In genomic region chr6:138455746-138456392, GRCh38 we compare ENCODE assay signal across 8 cellular contexts. TPM values are rescaled to one million over a fixed set of nuclear protein-coding genes. Genes with fewer than 3 reads are reported as not detected.
DNase-seq lines count a peak whose midpoint lies in the region; ATAC-seq lines count a peak whose summit lies in the region.

No MANE protein-coding gene starts in this region.

- no peak overlapping the region for H2BK15ac ChIP-seq in mesenchymal stem cell (ENCODE audit: low read depth, poor library complexity, severe bottlenecking)

- CTCF ChIA-PET in activated CD4-positive, alpha-beta memory T cell treated with anti-CD3 and anti-CD28 coated beads, Interleukin-2, amount 10 ng/mL, durations not matched to agents 7 days and 5 days (lab: Charles Lee): interaction anchor here (0.7 to 4.2 kb wide), 12 partner anchors 9 to 1664 kb away, joined by 3 to 18 read pairs (median 4); partner anchors contain the start of genes HEBP2 and MAP3K5

- no peaks in the 10 kb centered on the region for H3K27me3 Mint-ChIP-seq in activated CD4-positive, alpha-beta memory T cell treated with anti-CD3 and anti-CD28 coated beads, Interleukin-2, amount 10 ng/mL, durations not matched to agents 7 days and 5 days

- peak overlapping the region; percentile 35 for H3K27ac ChIP-seq in mesenchymal stem cell (ENCODE audit: low read length, poor library complexity, severe bottlenecking)

- H3K4ac ChIP-seq in mesenchymal stem cell (ENCODE audit: low read depth in 1 of 2, low read length in 2 of 2): no peak overlapping the region

- ATAC-seq in GM19463 (IDR thresholded peaks at IDR 0.05; ENCODE audit: unreplicated experiment): peak; percentile 94
- ATAC-seq in HG03457 (IDR thresholded peaks at IDR 0.05; ENCODE audit: unreplicated experiment): peak; percentile 98

- H3K36me3 Mint-ChIP-seq in activated CD4-positive, alpha-beta memory T cell treated with anti-CD3 and anti-CD28 coated beads, Interleukin-2, amount 10 ng/mL, durations not matched to agents 7 days and 5 days (ENCODE audit: low read depth): no peaks in the 10 kb centered on the region

- no peaks in the 10 kb centered on the region for H3K9me3 ChIP-seq in mesenchymal stem cell (ENCODE audit: control insufficient read depth, low read length)

- peaks cover 2% of the 10 kb centered on the region for H3K9me3 Mint-ChIP-seq in activated CD4-positive, alpha-beta memory T cell treated with anti-CD3 and anti-CD28 coated beads, Interleukin-2, amount 10 ng/mL, durations not matched to agents 7 days and 5 days

- peaks cover 1% of the 10 kb centered on the region for H3K4me1 ChIP-seq in mesenchymal stem cell (ENCODE audit: control insufficient read depth, insufficient read depth, low read depth, low read length)

- H3K4me3 Mint-ChIP-seq in activated CD4-positive, alpha-beta memory T cell treated with anti-CD3 and anti-CD28 coated beads, Interleukin-2, amount 10 ng/mL, durations not matched to agents 7 days and 5 days: peak overlapping the region; percentile 58

- no peak overlapping the region for H3K23ac ChIP-seq in mesenchymal stem cell (ENCODE audit: low read length in 2 of 2)

- H4K8ac ChIP-seq in mesenchymal stem cell (ENCODE audit: low read length): no peak overlapping the region

- H3K27me3 ChIP-seq in mesenchymal stem cell (ENCODE audit: control insufficient read depth in 1 of 2, insufficient read depth in 1 of 2, low read length in 2 of 2): no peaks in the 10 kb centered on the region

- H3K4me2 ChIP-seq in mesenchymal stem cell (ENCODE audit: low read length, poor library complexity, severe bottlenecking): no peak overlapping the region

- DNase-seq in DMS79 treated with DMSO at 0.1 percent for 48 hours (lab: John Stamatoyannopoulos, UW) (peak; percentile 77), mesenchymal stem cell (no peak), cerebellar cortex (ENCODE audit: low spot score) (no peak), ACHN (no peak), NCI-H2029 treated with DMSO at 0.1 percent for 48 hours (lab: John Stamatoyannopoulos, UW) (no peak)
- peak; percentile 46 for DNase-seq in activated CD4-positive, alpha-beta memory T cell treated with anti-CD3 and anti-CD28 coated beads, Interleukin-2, amount 10 ng/mL, durations not matched to agents 7 days and 5 days

- no peak overlapping the region for H4K91ac ChIP-seq in mesenchymal stem cell (ENCODE audit: low read length)

- H2BK120ac ChIP-seq in mesenchymal stem cell (ENCODE audit: low read depth, low read length): no peak overlapping the region

- H2AFZ ChIP-seq in mesenchymal stem cell (ENCODE audit: low read depth, low read length): no peak overlapping the region

- peaks cover 14% of the 10 kb centered on the region for H3K79me1 ChIP-seq in mesenchymal stem cell (replicated peaks; ENCODE audit: low read length, poor library complexity, severe bottlenecking)

- in situ Hi-C loops in ACHN (cut with HindIII; ENCODE audit: low pct_ligation_motif_present, low pct_unique_long_range_greater_than_20kb, low sequenced_read_pairs): no loop called here

- no peak overlapping the region for H3K9ac ChIP-seq in mesenchymal stem cell (ENCODE audit: low read length)

- H2AK5ac ChIP-seq in mesenchymal stem cell (ENCODE audit: low read length, severe bottlenecking): no peak overlapping the region

- H3K36me3 ChIP-seq in mesenchymal stem cell (ENCODE audit: control insufficient read depth in 1 of 2, insufficient read depth in 2 of 2, low read depth in 1 of 2, low read length in 2 of 2): peaks cover 0 to under 1% of the 10 kb centered on the region in 2 experiments

- H2BK5ac ChIP-seq in mesenchymal stem cell (ENCODE audit: low read depth, low read length, poor library complexity, severe bottlenecking): no peak overlapping the region

- no peak overlapping the region for H3K14ac ChIP-seq in mesenchymal stem cell (ENCODE audit: low read length in 2 of 2)

- H2BK12ac ChIP-seq in mesenchymal stem cell (ENCODE audit: low read length in 2 of 2): no peak overlapping the region

- no peak overlapping the region for H3K18ac ChIP-seq in mesenchymal stem cell (ENCODE audit: low read depth in 1 of 2, low read length in 2 of 2)

- H3K4me3 ChIP-seq in mesenchymal stem cell (ENCODE audit: insufficient read depth in 1 of 2, low read depth in 1 of 2, low read length in 2 of 2): no peak overlapping the region

- POLR2A ChIA-PET in activated CD4-positive, alpha-beta memory T cell treated with anti-CD3 and anti-CD28 coated beads, Interleukin-2, amount 10 ng/mL, durations not matched to agents 7 days and 5 days (lab: Charles Lee): interaction anchor here (0.7 to 1.8 kb wide), 13 partner anchors 9 to 836 kb away, joined by 3 to 20 read pairs (median 4); partner anchors contain the start of genes CCDC28A, HEBP2 and TXLNB

- WGBS in mesenchymal stem cell: 85% methylated on average over 6 of the region's 7 CpGs

- H3K27ac Mint-ChIP-seq in activated CD4-positive, alpha-beta memory T cell treated with anti-CD3 and anti-CD28 coated beads, Interleukin-2, amount 10 ng/mL, durations not matched to agents 7 days and 5 days: peak overlapping the region; percentile 89

- H3K4me1 Mint-ChIP-seq in activated CD4-positive, alpha-beta memory T cell treated with anti-CD3 and anti-CD28 coated beads, Interleukin-2, amount 10 ng/mL, durations not matched to agents 7 days and 5 days: peaks cover 33% of the 10 kb centered on the region

RNA-seq across cellular contexts. Expression of gene NHSL1, which starts 43.4 kb away (rescaled TPM):
- total RNA-seq in activated CD4-positive, alpha-beta memory T cell treated with anti-CD3 and anti-CD28 coated beads, Interleukin-2, amount 10 ng/mL, durations not matched to agents 7 days and 5 days: 1 to 10 TPM; 1.0 to 1.4 TPM
- 16.1 TPM for polyA plus RNA-seq in mesenchymal stem cell (2013, experiment 1 of 2)
- 16.4 TPM for polyA plus RNA-seq in mesenchymal stem cell (2013, experiment 2 of 2)

RNA-seq across cellular contexts. Expression of gene HEBP2, which starts 51.8 kb away (rescaled TPM):
- 10 to 100 TPM; 69.5 to 70.3 TPM for total RNA-seq in activated CD4-positive, alpha-beta memory T cell treated with anti-CD3 and anti-CD28 coated beads, Interleukin-2, amount 10 ng/mL, durations not matched to agents 7 days and 5 days
- 128 TPM for polyA plus RNA-seq in mesenchymal stem cell (2013, experiment 1 of 2)
- 140 TPM for polyA plus RNA-seq in mesenchymal stem cell (2013, experiment 2 of 2)

Comparison
In these comparisons a context has a peak if more than half of its experiments do, and no peak if none do; other contexts are left out.
1. DNase-seq: peak in DMS79 treated with DMSO at 0.1 percent for 48 hours (single experiment) and activated CD4-positive, alpha-beta memory T cell treated with anti-CD3 and anti-CD28 coated beads, Interleukin-2, amount 10 ng/mL, durations not matched to agents 7 days and 5 days (single experiment); none in mesenchymal stem cell (single experiment), cerebellar cortex (single experiment), ACHN (single experiment) and NCI-H2029 treated with DMSO at 0.1 percent for 48 hours (single experiment).